ENCODE assay signal across 17 cellular contexts in the genomic region with DNA sequence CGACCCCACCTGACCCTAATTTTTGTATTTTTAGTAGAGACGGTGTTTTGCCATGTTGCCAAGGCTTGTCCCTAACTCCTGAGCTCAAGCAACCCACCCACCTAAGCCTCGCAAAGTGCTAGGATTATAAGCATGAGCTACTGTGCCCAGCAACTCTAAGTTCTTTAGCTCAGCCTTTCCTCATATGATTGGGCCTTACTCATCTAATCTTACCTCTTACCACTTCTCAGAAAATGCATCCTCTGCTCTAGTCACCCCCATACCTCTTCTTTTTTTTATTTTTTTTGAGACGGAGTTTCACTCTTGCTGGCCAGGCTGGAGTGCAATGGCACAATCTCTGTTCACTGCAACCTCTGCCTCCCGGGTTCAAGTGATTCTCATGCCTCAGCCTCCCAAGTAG. TPM values are rescaled to one million over a fixed set of nuclear protein-coding genes. Genes with fewer than 3 reads are reported as not detected.
DNase-seq lines count a peak whose midpoint lies in the region; ATAC-seq and TF ChIP-seq lines count a peak whose summit lies in the region.
"Had no signal": no experiment of that assay in that cellular context is flagged by ENCODE, and none has a peak within 500 bp of the region (broad histone marks: within the 10 kb centered on the region; RNA-seq: fewer than 3 reads in every experiment).

No MANE protein-coding gene starts in this region.

- no peak overlapping the region for H3K27ac Mint-ChIP-seq in activated CD4-positive, alpha-beta T cell treated with anti-CD3 and anti-CD28 coated beads for 36 hours
- peak overlapping the region; percentile 89 for H3K27ac Mint-ChIP-seq in progenitor cell of endocrine pancreas
- peak overlapping the region; percentile 69 for H3K27ac Mint-ChIP-seq in stimulated activated naive B cell treated with anti-CD40 and anti-IgM and Interleukin-4, amounts not matched to agents 10 μg/mL and 1 μg/mL and 100 μg/mL, for 72 hours
- H3K27ac Mint-ChIP-seq: CD4-positive, alpha-beta T cell; CD8-positive, alpha-beta memory T cell had no signal

- H3K9me3 Mint-ChIP-seq in activated CD4-positive, alpha-beta T cell treated with anti-CD3 and anti-CD28 coated beads for 36 hours (ENCODE audit: low read depth), result peaks cover 5% of the 10 kb centered on the region
- H3K9me3 Mint-ChIP-seq in progenitor cell of endocrine pancreas (ENCODE audit: low read depth), result peaks cover 18% of the 10 kb centered on the region
- H3K9me3 Mint-ChIP-seq in stimulated activated naive B cell treated with anti-CD40 and anti-IgM and Interleukin-4, amounts not matched to agents 10 μg/mL and 1 μg/mL and 100 μg/mL, for 72 hours, result peaks cover 7% of the 10 kb centered on the region in 2 donors

- CTCF ChIA-PET in activated CD4-positive, alpha-beta T cell treated with anti-CD3 and anti-CD28 coated beads for 36 hours (lab: Charles Lee), result interaction anchor here (0.6 to 0.8 kb wide), 2 partner anchors 10 to 1010 kb away, joined by 3 to 4 read pairs; no protein-coding TSS in a partner anchor

- in situ Hi-C loops in HAP-1 (cut with MboI; ENCODE audit: low sequenced_read_pairs), result no loop called here

- intact Hi-C loops in activated CD4-positive, alpha-beta T cell treated with anti-CD3 and anti-CD28 coated beads for 36 hours (cut with DNase I, micrococcal nuclease), result no loop called here

- H3K27me3 ChIP-seq in HAP-1 (ENCODE audit: low read depth), result no peaks in the 10 kb centered on the region
- H3K27me3 ChIP-seq: BE2C; BLaER1 treated with 17β-estradiol and CSF1 and Interleukin-3, amounts not matched to agents 10 nM and 100 nM had no signal

- POLR2A ChIA-PET in activated CD4-positive, alpha-beta T cell treated with anti-CD3 and anti-CD28 coated beads for 36 hours (lab: Charles Lee), result no interaction called here

- no peak for TF ChIP-seq CTCF in progenitor cell of endocrine pancreas (IDR thresholded peaks at IDR 0.05; ENCODE audit: unreplicated experiment)

- peak; percentile 42 for ATAC-seq in activated CD4-positive, alpha-beta T cell treated with anti-CD3 and anti-CD28 coated beads for 36 hours
- ATAC-seq in stimulated activated naive B cell treated with anti-CD40 and anti-IgM and Interleukin-4, amounts not matched to agents 10 μg/mL and 1 μg/mL and 100 μg/mL, for 72 hours (replicated peaks), result no peak
- ATAC-seq in HG03139 (IDR thresholded peaks at IDR 0.05; ENCODE audit: unreplicated experiment), result no peak

- H3K4me3 ChIP-seq in HAP-1, result no peak overlapping the region
- H3K4me3 ChIP-seq: BLaER1 treated with 17β-estradiol and CSF1 and Interleukin-3, amounts not matched to agents 10 nM and 100 nM had no signal

- H3K36me3 Mint-ChIP-seq in activated CD4-positive, alpha-beta T cell treated with anti-CD3 and anti-CD28 coated beads for 36 hours (ENCODE audit: low read depth), result peaks cover 4% of the 10 kb centered on the region
- peaks cover 31% of the 10 kb centered on the region for H3K36me3 Mint-ChIP-seq in progenitor cell of endocrine pancreas (ENCODE audit: insufficient read depth)
- peaks cover 28 to 34% of the 10 kb centered on the region in 2 donors for H3K36me3 Mint-ChIP-seq in stimulated activated naive B cell treated with anti-CD40 and anti-IgM and Interleukin-4, amounts not matched to agents 10 μg/mL and 1 μg/mL and 100 μg/mL, for 72 hours

- no peaks in the 10 kb centered on the region for H3K4me1 Mint-ChIP-seq in activated CD4-positive, alpha-beta T cell treated with anti-CD3 and anti-CD28 coated beads for 36 hours
- H3K4me1 Mint-ChIP-seq in progenitor cell of endocrine pancreas (ENCODE audit: low read depth), result peaks cover 27% of the 10 kb centered on the region
- peaks cover 10 to 21% of the 10 kb centered on the region in 2 donors for H3K4me1 Mint-ChIP-seq in stimulated activated naive B cell treated with anti-CD40 and anti-IgM and Interleukin-4, amounts not matched to agents 10 μg/mL and 1 μg/mL and 100 μg/mL, for 72 hours
- H3K4me1 Mint-ChIP-seq: CD14-positive monocyte; CD8-positive, alpha-beta memory T cell had no signal

- H3K36me3 ChIP-seq in HAP-1 (replicated peaks), result no peaks in the 10 kb centered on the region
- H3K36me3 ChIP-seq: BE2C had no signal

- no peaks in the 10 kb centered on the region for H3K9me3 ChIP-seq in HAP-1
- H3K9me3 ChIP-seq: BE2C had no signal

- peaks cover 9% of the 10 kb centered on the region; the same call in 1 of the 2 replicates for H3K4me1 ChIP-seq in HAP-1
- H3K4me1 ChIP-seq: BE2C had no signal

- H3K4me3 Mint-ChIP-seq in activated CD4-positive, alpha-beta T cell treated with anti-CD3 and anti-CD28 coated beads for 36 hours, result no peak overlapping the region
- no peak overlapping the region for H3K4me3 Mint-ChIP-seq in progenitor cell of endocrine pancreas (ENCODE audit: low read depth)
- H3K4me3 Mint-ChIP-seq in stimulated activated naive B cell treated with anti-CD40 and anti-IgM and Interleukin-4, amounts not matched to agents 10 μg/mL and 1 μg/mL and 100 μg/mL, for 72 hours, result no peak overlapping the region
- H3K4me3 Mint-ChIP-seq: CD14-positive monocyte; CD4-positive, alpha-beta T cell; CD8-positive, alpha-beta memory T cell had no signal

- H3K27me3 Mint-ChIP-seq in activated CD4-positive, alpha-beta T cell treated with anti-CD3 and anti-CD28 coated beads for 36 hours, result no peaks in the 10 kb centered on the region
- H3K27me3 Mint-ChIP-seq in progenitor cell of endocrine pancreas, result no peaks in the 10 kb centered on the region
- H3K27me3 Mint-ChIP-seq in stimulated activated naive B cell treated with anti-CD40 and anti-IgM and Interleukin-4, amounts not matched to agents 10 μg/mL and 1 μg/mL and 100 μg/mL, for 72 hours, result no peaks in the 10 kb centered on the region
- H3K27me3 Mint-ChIP-seq: CD4-positive, alpha-beta T cell; CD8-positive, alpha-beta memory T cell had no signal

- no peak for DNase-seq in activated CD4-positive, alpha-beta T cell treated with anti-CD3 and anti-CD28 coated beads for 36 hours
- DNase-seq in activated CD4-positive, alpha-beta T cell treated with anti-CD3 and anti-CD28 coated beads, Interleukin-2, amount 50 U/mL, for 1 hour, result no peak
- DNase-seq in progenitor cell of endocrine pancreas (ENCODE audit: low spot score, unreplicated experiment) (no peak), HAP-1 (ENCODE audit: low spot score in 2 of 2) (no peak)
- no peak for DNase-seq in stimulated activated naive B cell treated with anti-CD40 and anti-IgM and Interleukin-4, amounts not matched to agents 10 μg/mL and 1 μg/mL and 100 μg/mL, for 72 hours
- DNase-seq: BE2C; CD4-positive, alpha-beta T cell; CD8-positive, alpha-beta memory T cell; DMS 273 treated with DMSO at 0.1 percent for 48 hours; DMS79; EL; GF-D8; GOT3; HCEC 1CT had no signal

RNA-seq across cellular contexts. Expression of a gene that starts 35.6 kb away (rescaled TPM):
- 10 to 100 TPM; 30.2 to 31.3 TPM for total RNA-seq in activated CD4-positive, alpha-beta T cell treated with anti-CD3 and anti-CD28 coated beads for 36 hours
- 518 and 607 TPM in 2 replicates for total RNA-seq in progenitor cell of endocrine pancreas

Comparison
In these comparisons a context has a peak if more than half of its experiments do, and no peak if none do; other contexts are left out.
1. RNA of a gene that starts 35.6 kb away (total RNA-seq): 518 to 607 TPM in progenitor cell of endocrine pancreas; 30.2 to 31.3 TPM in activated CD4-positive, alpha-beta T cell treated with anti-CD3 and anti-CD28 coated beads for 36 hours; every median in the first group is over 10 times any median in the second.